30 cellular contexts compared by ENCODE assay signal in the genomic region with DNA sequence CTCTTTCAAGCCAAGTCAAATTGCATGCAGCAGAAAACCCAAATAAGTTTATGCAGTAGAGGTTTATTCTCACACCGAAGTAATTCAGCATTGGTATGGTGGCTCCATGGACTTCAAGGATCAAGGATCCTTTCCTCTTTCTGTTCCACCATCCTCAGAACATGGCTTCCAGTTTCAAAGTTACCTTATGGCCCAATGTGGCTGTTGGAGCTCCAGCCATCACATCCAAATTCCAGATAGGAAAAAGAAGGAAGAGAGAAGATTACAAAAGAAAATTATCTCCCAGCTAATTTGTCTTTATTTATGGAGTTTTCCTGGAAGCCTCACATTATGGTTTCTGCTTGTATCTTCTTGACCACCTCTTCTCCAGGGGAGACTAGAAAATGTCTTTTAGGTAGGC.
"Had no signal": no experiment of that assay in that cellular context is flagged by ENCODE, and none has a peak within 500 bp of the region (broad histone marks: within the 10 kb centered on the region; RNA-seq: fewer than 3 reads in every experiment).

No MANE protein-coding gene starts in this region.

- H3K27me3 ChIP-seq: neutrophil, pancreas, right lobe of liver, stomach, suprapubic skin, testis, thyroid gland, tibial nerve, upper lobe of left lung had no signal

- H3K27ac Mint-ChIP-seq: naive B cell; naive thymus-derived CD8-positive, alpha-beta T cell; natural killer cell treated with Interleukin-12 subunit alpha and Interleukin-12 subunit beta and Interleukin-15 and Interleukin-18, amount 100 ng/mL, for 72 hours; nephron progenitor cell; progenitor cell of endocrine pancreas; stimulated activated effector memory CD8-positive, alpha-beta T cell treated with anti-CD3 and anti-CD28 coated beads, Interleukin-12 subunit alpha, Interleukin-12 subunit beta, amount 100 ng/mL, for 72 hours; stimulated activated naive B cell treated with anti-CD40 and anti-IgM and Interleukin-4, amounts not matched to agents 10 μg/mL and 1 μg/mL and 100 μg/mL, for 72 hours; stimulated activated naive CD8-positive, alpha-beta T cell treated with anti-CD3 and anti-CD28 coated beads, Interleukin-15, Interleukin-2, amounts not matched to agents 100 ng/mL and 50 ng/mL, for 24 hours had no signal

- H3K9me3 Mint-ChIP-seq: natural killer cell treated with Interleukin-12 subunit alpha and Interleukin-12 subunit beta and Interleukin-15 and Interleukin-18, amount 100 ng/mL, for 72 hours had no signal

- ATAC-seq: naive thymus-derived CD8-positive, alpha-beta T cell; natural killer cell treated with Interleukin-12 subunit alpha and Interleukin-12 subunit beta and Interleukin-15 and Interleukin-18, amount 100 ng/mL, for 72 hours; pancreas; psoas muscle; right cardiac atrium; right lobe of liver; stimulated activated effector memory CD8-positive, alpha-beta T cell treated with anti-CD3 and anti-CD28 coated beads, Interleukin-12 subunit alpha, Interleukin-12 subunit beta, amount 100 ng/mL, for 72 hours; stimulated activated naive B cell treated with anti-CD40 and anti-IgM and Interleukin-4, amounts not matched to agents 10 μg/mL and 1 μg/mL and 100 μg/mL, for 72 hours had no signal

- H3K4me1 ChIP-seq: suprapubic skin, testis had no signal

- H3K27ac ChIP-seq: neutrophil, pancreas, psoas muscle, right lobe of liver, skin epidermis, suprapubic skin, thyroid gland, tibial nerve, upper lobe of left lung had no signal

- H3K36me3 Mint-ChIP-seq: naive B cell; natural killer cell treated with Interleukin-12 subunit alpha and Interleukin-12 subunit beta and Interleukin-15 and Interleukin-18, amount 100 ng/mL, for 72 hours; stimulated activated effector memory CD8-positive, alpha-beta T cell treated with anti-CD3 and anti-CD28 coated beads, Interleukin-12 subunit alpha, Interleukin-12 subunit beta, amount 100 ng/mL, for 72 hours; stimulated activated naive B cell treated with anti-CD40 and anti-IgM and Interleukin-4, amounts not matched to agents 10 μg/mL and 1 μg/mL and 100 μg/mL, for 72 hours had no signal

- H3K27me3 Mint-ChIP-seq: naive B cell; stimulated activated naive B cell treated with anti-CD40 and anti-IgM and Interleukin-4, amounts not matched to agents 10 μg/mL and 1 μg/mL and 100 μg/mL, for 72 hours had no signal

- H3K36me3 ChIP-seq: neutrophil, pancreas, stomach, suprapubic skin, thyroid gland, tibial nerve, upper lobe of left lung had no signal

- FAIRE-seq: pancreas, urothelium cell line had no signal

- DNase-seq: naive B cell; naive thymus-derived CD8-positive, alpha-beta T cell; nephron progenitor cell; nucleus accumbens; pancreas; psoas muscle; right cardiac atrium; right lobe of liver; stimulated activated CD4-positive, alpha-beta T cell treated with anti-CD3 and anti-CD28 coated beads, Interleukin-15, amount 100 ng/mL, for 24 hours; stimulated activated CD4-positive, alpha-beta T cell treated with anti-CD3 and anti-CD28 coated beads, Interleukin-2, amount 100 ng/mL, for 24 hours; stimulated activated CD4-positive, alpha-beta T cell treated with anti-CD3 and anti-CD28 coated beads, Interleukin-2, amount 100 ng/mL, for 48 hours; stimulated activated CD4-positive, alpha-beta T cell treated with anti-CD3 and anti-CD28 coated beads, Interleukin-4, amount 100 ng/mL, for 24 hours; stimulated activated naive B cell treated with anti-CD40 and anti-IgM and Interleukin-4, amounts not matched to agents 10 μg/mL and 1 μg/mL and 100 μg/mL, for 72 hours; stimulated activated naive CD4-positive, alpha-beta T cell treated with Interleukin-2 at 50 U/mL for 16 hours; stomach; substantia nigra; testis; thyroid gland; trophoblast cell; upper lobe of left lung had no signal

- H3K9me3 ChIP-seq: neutrophil, pancreas, psoas muscle, right lobe of liver, suprapubic skin, testis, thyroid gland, upper lobe of left lung had no signal

- H3K4me3 Mint-ChIP-seq: naive B cell; naive thymus-derived CD8-positive, alpha-beta T cell; natural killer cell treated with Interleukin-12 subunit alpha and Interleukin-12 subunit beta and Interleukin-15 and Interleukin-18, amount 100 ng/mL, for 72 hours; nephron progenitor cell; neural crest cell; stimulated activated effector memory CD8-positive, alpha-beta T cell treated with anti-CD3 and anti-CD28 coated beads, Interleukin-12 subunit alpha, Interleukin-12 subunit beta, amount 100 ng/mL, for 72 hours; stimulated activated naive B cell treated with anti-CD40 and anti-IgM and Interleukin-4, amounts not matched to agents 10 μg/mL and 1 μg/mL and 100 μg/mL, for 72 hours; stimulated activated naive CD8-positive, alpha-beta T cell treated with anti-CD3 and anti-CD28 coated beads, Interleukin-15, Interleukin-2, amounts not matched to agents 100 ng/mL and 50 ng/mL, for 24 hours had no signal

- H3K4me3 ChIP-seq: pancreas, psoas muscle, right lobe of liver, skin epidermis, stomach, suprapubic skin, testis, thyroid gland, tibial nerve, upper lobe of left lung had no signal

- H3K4me1 Mint-ChIP-seq: naive B cell; naive thymus-derived CD8-positive, alpha-beta T cell; neural crest cell; stimulated activated effector memory CD8-positive, alpha-beta T cell treated with anti-CD3 and anti-CD28 coated beads, Interleukin-12 subunit alpha, Interleukin-12 subunit beta, amount 100 ng/mL, for 72 hours; stimulated activated naive B cell treated with anti-CD40 and anti-IgM and Interleukin-4, amounts not matched to agents 10 μg/mL and 1 μg/mL and 100 μg/mL, for 72 hours had no signal
